In the genomic region with DNA sequence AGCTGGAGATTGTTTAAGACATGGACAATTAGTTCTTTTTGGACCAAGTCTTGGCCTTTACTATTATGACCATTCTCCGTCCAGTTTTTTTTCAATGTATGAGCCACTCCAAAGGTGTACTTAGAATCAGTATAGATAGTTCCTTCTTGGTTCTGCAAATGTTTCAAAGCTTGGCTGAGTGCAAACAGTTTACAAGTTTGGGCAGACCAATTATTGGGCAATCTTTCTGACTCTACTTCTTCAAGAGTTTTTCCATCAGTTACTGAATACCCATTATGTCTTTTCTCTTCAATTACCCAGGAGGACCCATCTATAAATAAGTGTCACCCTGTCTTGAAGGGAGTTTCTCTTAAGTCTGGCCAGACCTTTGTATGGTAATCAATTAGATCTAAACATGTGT, we compare ENCODE assay signal across 32 cellular contexts. TPM values are rescaled to one million over a fixed set of nuclear protein-coding genes. Genes with fewer than 3 reads are reported as not detected.
"Had no signal": no experiment of that assay in that cellular context is flagged by ENCODE, and none has a peak within 500 bp of the region (broad histone marks: within the 10 kb centered on the region; RNA-seq: fewer than 3 reads in every experiment).

No MANE protein-coding gene starts in this region.

- H3K27ac ChIP-seq: coronary artery, dorsolateral prefrontal cortex, epithelial cell of prostate, esophagus squamous epithelium, gastrocnemius medialis, heart right ventricle, left lung, lower lobe of right lung had no signal

- H3K36me3 ChIP-seq: gastrocnemius medialis, left lung, lower lobe of right lung had no signal

- H3K4me3 Mint-ChIP-seq: memory B cell, mesothelial cell of epicardium had no signal

- H3K27ac Mint-ChIP-seq: memory B cell, mesothelial cell of epicardium, naive B cell had no signal

- H3K27me3 Mint-ChIP-seq: memory B cell, naive B cell had no signal

- H3K4me3 ChIP-seq: coronary artery, dorsolateral prefrontal cortex, esophagus squamous epithelium, gastrocnemius medialis, heart right ventricle, left lung, lower lobe of right lung, mucosa of descending colon had no signal

- DNase-seq: dermis blood vessel endothelial cell; dorsolateral prefrontal cortex; effector CD4-positive, alpha-beta T cell; effector memory CD4-positive, alpha-beta T cell; erythroblast; esophagus squamous epithelium; foreskin fibroblast; foreskin melanocyte; gastrocnemius medialis; glutamatergic neuron; head of caudate nucleus; heart right ventricle; hippocampal formation; left cardiac atrium; left lung; left ventricle myocardium superior; lower lobe of right lung; mucosa of descending colon; naive B cell had no signal

- H3K4me1 ChIP-seq: gastrocnemius medialis, left lung, lower lobe of right lung had no signal

- H3K27me3 ChIP-seq: dorsolateral prefrontal cortex, esophagus squamous epithelium, gastrocnemius medialis, heart right ventricle, left lung had no signal

- ATAC-seq: esophagus mucosa, gastrocnemius medialis, heart right ventricle, left cardiac atrium, left lung, left ventricle myocardium superior, lower lobe of right lung, mucosa of descending colon had no signal

- H3K9me3 ChIP-seq: esophagus squamous epithelium, gastrocnemius medialis, lower lobe of right lung, mucosa of descending colon had no signal

RNA-seq across cellular contexts. Expression of a gene that starts 33.8 kb away (rescaled TPM):
- total RNA-seq: dermis blood vessel endothelial cell, endothelial cell of umbilical vein, esophagus squamous epithelium, glomerular endothelial cell, heart right ventricle, kidney epithelial cell, left cardiac atrium, left lung, left ventricle myocardium superior, lower leg skin, lung microvascular endothelial cell, mesenteric fat pad, mesothelial cell of epicardium, myocyte had no signal
- polyA plus RNA-seq: endothelial cell of umbilical vein, heart right ventricle, keratinocyte had no signal
